Comparison of ENCODE assay signal across 8 cellular contexts in the genomic region with DNA sequence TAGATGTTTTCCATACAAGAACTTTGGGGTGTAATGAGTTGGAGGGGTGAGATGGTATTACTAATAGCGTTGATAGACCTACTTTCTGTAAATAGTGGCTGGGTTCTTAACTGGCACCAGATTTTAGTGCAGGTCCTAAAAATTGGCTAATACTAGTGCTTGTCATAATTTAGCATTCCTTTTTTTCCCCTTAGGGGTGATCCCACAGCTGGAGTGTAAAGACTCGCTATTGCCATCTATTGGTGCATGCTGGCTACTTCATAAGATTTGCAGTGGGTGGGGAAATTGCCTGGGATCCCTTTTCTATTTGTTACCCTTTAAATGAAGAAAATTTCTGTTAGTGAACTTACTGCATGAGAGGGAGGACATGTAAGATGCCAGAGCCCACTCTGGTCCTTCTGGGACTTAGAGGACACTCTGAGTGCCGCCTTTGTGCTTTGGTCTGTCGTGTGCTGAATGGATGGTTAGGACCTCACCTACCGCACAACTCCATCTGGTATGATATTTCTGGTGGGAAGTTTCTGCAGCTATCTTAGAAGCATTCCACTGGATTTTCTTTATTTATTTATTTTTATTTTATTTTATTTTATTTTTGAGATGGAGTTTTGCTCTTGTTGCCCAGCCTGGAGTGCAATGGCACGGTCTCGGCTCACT.
DNase-seq lines count a peak whose midpoint lies in the region; ATAC-seq and TF ChIP-seq lines count a peak whose summit lies in the region.

No MANE protein-coding gene starts in this region.

- CTCF ChIA-PET in activated CD4-positive, alpha-beta memory T cell treated with anti-CD3 and anti-CD28 coated beads, Interleukin-2, amount 10 ng/mL, durations not matched to agents 7 days and 5 days (lab: Charles Lee): interaction anchor here (0.6 to 2.3 kb wide), 12 partner anchors 15 to 1233 kb away, joined by 3 to 15 read pairs (median 4); partner anchors contain the start of gene JARID2

- peaks cover 92 to 100% (median 99%) of the 10 kb centered on the region in 10 experiments for H3K4me1 ChIP-seq in BLaER1 treated with 17β-estradiol and CSF1 and Interleukin-3, amounts not matched to agents 10 nM and 100 nM
- H3K4me1 ChIP-seq in GM23248 (ENCODE audit: insufficient read depth): peaks cover 39% of the 10 kb centered on the region

- H3K9me3 ChIP-seq in BLaER1 treated with 17β-estradiol and CSF1 and Interleukin-3, amounts not matched to agents 10 nM and 100 nM (replicated peaks in 1 of 11): no peaks in the 10 kb centered on the region
- H3K9me3 ChIP-seq in GM23248 (ENCODE audit: low read depth): no peaks in the 10 kb centered on the region

- 72 to 74% methylated on average over 7 of the region's 7 CpGs for whole genome bisulfite sequencing in GM23248 (ENCODE audit: low coverage in 1 of 2, low lambda C conversion rate in 2 of 2, missing lambda C conversion rate in 2 of 2), 2 experiments

- DNase-seq in GM23248: peak; percentile 87
- DNase-seq in NCI-H226: peak; percentile 58
- peak; percentile 44 for DNase-seq in activated CD4-positive, alpha-beta memory T cell treated with anti-CD3 and anti-CD28 coated beads, Interleukin-2, amount 10 ng/mL, durations not matched to agents 7 days and 5 days
- peak; percentile 79 for DNase-seq in fibroblast of villous mesenchyme (ENCODE audit: low read depth)
- no peak for DNase-seq in omental fat pad (ENCODE audit: low spot score)

- POLR2A ChIA-PET in activated CD4-positive, alpha-beta memory T cell treated with anti-CD3 and anti-CD28 coated beads, Interleukin-2, amount 10 ng/mL, durations not matched to agents 7 days and 5 days (lab: Charles Lee): interaction anchor here (0.7 to 1.4 kb wide), 3 partner anchors 13 to 192 kb away, joined by 3 to 6 read pairs (median 4); no protein-coding TSS in a partner anchor

- in situ Hi-C loops in GM23248 (cut with MboI): no loop called here

- H3K79me2 ChIP-seq in GM23248 (ENCODE audit: insufficient read depth): peaks cover 96% of the 10 kb centered on the region

- no peaks in the 10 kb centered on the region for H3K27me3 Mint-ChIP-seq in activated CD4-positive, alpha-beta memory T cell treated with anti-CD3 and anti-CD28 coated beads, Interleukin-2, amount 10 ng/mL, durations not matched to agents 7 days and 5 days

- H3K4me1 Mint-ChIP-seq in activated CD4-positive, alpha-beta memory T cell treated with anti-CD3 and anti-CD28 coated beads, Interleukin-2, amount 10 ng/mL, durations not matched to agents 7 days and 5 days: peaks cover 65% of the 10 kb centered on the region

- H3K27ac ChIP-seq in BLaER1 treated with 17β-estradiol and CSF1 and Interleukin-3, amounts not matched to agents 10 nM and 100 nM: peak overlapping the region in 3 of 11 experiments; percentile 12 to 37 (median 33); a peak in 1 of 22 replicates
- H3K27ac ChIP-seq in GM23248: no peak overlapping the region

- peaks cover 0 to 9% (median 0%) of the 10 kb centered on the region in 11 experiments; a peak in 5 of 22 replicates for H3K36me3 ChIP-seq in BLaER1 treated with 17β-estradiol and CSF1 and Interleukin-3, amounts not matched to agents 10 nM and 100 nM
- no peaks in the 10 kb centered on the region for H3K36me3 ChIP-seq in GM23248 (ENCODE audit: low read depth)

- no peaks in the 10 kb centered on the region for H3K27me3 ChIP-seq in BLaER1 treated with 17β-estradiol and CSF1 and Interleukin-3, amounts not matched to agents 10 nM and 100 nM
- H3K27me3 ChIP-seq in GM23248 (replicated peaks; ENCODE audit: insufficient read depth): no peaks in the 10 kb centered on the region

- ATAC-seq in omental fat pad (ENCODE audit: low FRiP score): peak; percentile 61
- no peak for ATAC-seq in HG03045 (IDR thresholded peaks at IDR 0.05; ENCODE audit: unreplicated experiment)
- no peak for ATAC-seq in GM18870 (IDR thresholded peaks at IDR 0.05; ENCODE audit: unreplicated experiment)

- TF ChIP-seq CTCF in fibroblast of villous mesenchyme (IDR thresholded peaks at IDR 0.05; ENCODE audit: insufficient read depth, low read depth, low read length) (peak; percentile 89), omental fat pad (IDR thresholded peaks at IDR 0.05) (no peak)

- no peak overlapping the region for H3K4me3 ChIP-seq in BLaER1 treated with 17β-estradiol and CSF1 and Interleukin-3, amounts not matched to agents 10 nM and 100 nM
- no peak overlapping the region for H3K4me3 ChIP-seq in GM23248
- H3K4me3 ChIP-seq in fibroblast of villous mesenchyme (ENCODE audit: low read depth, low read length): no peak overlapping the region

- peak overlapping the region; percentile 26 to 97 (median 72); a peak in 21 of 22 replicates for H3K4me2 ChIP-seq in BLaER1 treated with 17β-estradiol and CSF1 and Interleukin-3, amounts not matched to agents 10 nM and 100 nM
- H3K4me2 ChIP-seq in GM23248 (ENCODE audit: unreplicated experiment): no peak overlapping the region

- no peak overlapping the region for H2AFZ ChIP-seq in GM23248

- H3K4me3 Mint-ChIP-seq in activated CD4-positive, alpha-beta memory T cell treated with anti-CD3 and anti-CD28 coated beads, Interleukin-2, amount 10 ng/mL, durations not matched to agents 7 days and 5 days: no peak overlapping the region

- no peaks in the 10 kb centered on the region for H3K9me2 ChIP-seq in GM23248 (ENCODE audit: insufficient read depth)

- H3F3A ChIP-seq in GM23248 (ENCODE audit: insufficient read depth): peaks cover 19% of the 10 kb centered on the region; the same call in 1 of the 2 replicates

- H3K36me3 Mint-ChIP-seq in activated CD4-positive, alpha-beta memory T cell treated with anti-CD3 and anti-CD28 coated beads, Interleukin-2, amount 10 ng/mL, durations not matched to agents 7 days and 5 days (ENCODE audit: low read depth): peaks cover 6% of the 10 kb centered on the region

- peak overlapping the region; percentile 1 for H3K27ac Mint-ChIP-seq in activated CD4-positive, alpha-beta memory T cell treated with anti-CD3 and anti-CD28 coated beads, Interleukin-2, amount 10 ng/mL, durations not matched to agents 7 days and 5 days

- no peaks in the 10 kb centered on the region for H3K9me3 Mint-ChIP-seq in activated CD4-positive, alpha-beta memory T cell treated with anti-CD3 and anti-CD28 coated beads, Interleukin-2, amount 10 ng/mL, durations not matched to agents 7 days and 5 days

- no peak overlapping the region for H3K9ac ChIP-seq in BLaER1 treated with 17β-estradiol and CSF1 and Interleukin-3, amounts not matched to agents 10 nM and 100 nM
- peak overlapping the region; percentile 25; the same call in 1 of the 2 replicates for H3K9ac ChIP-seq in GM23248

- peaks cover 88 to 98% (median 96%) of the 10 kb centered on the region in 11 experiments; a peak in 21 of 22 replicates for H4K20me1 ChIP-seq in BLaER1 treated with 17β-estradiol and CSF1 and Interleukin-3, amounts not matched to agents 10 nM and 100 nM
- 0 out of 2 replicates have a peak, but pooled peaks cover 4% of the 10 kb centered on the region for H4K20me1 ChIP-seq in GM23248 (ENCODE audit: insufficient read depth)
